18 cellular contexts compared by ENCODE assay signal in genomic region chr18:68220458-68220857, GRCh38.
DNase-seq lines count a peak whose midpoint lies in the region; ATAC-seq, FAIRE-seq and TF ChIP-seq lines count a peak whose summit lies in the region.
"Had no signal": no experiment of that assay in that cellular context is flagged by ENCODE, and none has a peak within 500 bp of the region (broad histone marks: within the 10 kb centered on the region; RNA-seq: fewer than 3 reads in every experiment).

No MANE protein-coding gene starts in this region.

- H2AK9ac ChIP-seq in IMR-90 (replicated peaks; ENCODE audit: low read depth, low read length, poor library complexity), result no peak overlapping the region

- no peak for TF ChIP-seq POLR2A in IMR-90 (IDR thresholded peaks at IDR 0.05; ENCODE audit: low read depth, low read length)
- peak; percentile 58 to 79; a peak in 2 of 3 replicates for TF ChIP-seq POLR2A in H1 (IDR thresholded peaks at IDR 0.05; ENCODE audit: control extremely low read depth in 1 of 2, low read depth in 2 of 2, low read length in 2 of 2)

- H3K4ac ChIP-seq in IMR-90 (ENCODE audit: low read depth, low read length) (no peak overlapping the region), H1 (replicated peaks; ENCODE audit: insufficient read length, low read depth, low read length) (no peak overlapping the region)

- H2AK5ac ChIP-seq in IMR-90 (ENCODE audit: low read depth, low read length), result no peak overlapping the region
- H2AK5ac ChIP-seq in H1 (ENCODE audit: low read depth, low read length), result no peak overlapping the region

- intact Hi-C loops in IMR-90 (cut with micrococcal nuclease), result no loop called here

- H4K91ac ChIP-seq in IMR-90 (ENCODE audit: insufficient read depth, low read depth, low read length), result no peak overlapping the region
- no peak overlapping the region for H4K91ac ChIP-seq in H1 (replicated peaks; ENCODE audit: insufficient read length, low read length)

- no peak overlapping the region for H2BK5ac ChIP-seq in IMR-90 (ENCODE audit: low read depth, low read length, poor library complexity, severe bottlenecking)
- no peak overlapping the region for H2BK5ac ChIP-seq in H1 (ENCODE audit: low read depth, low read length)

- POLR2A ChIA-PET in IMR-90 (lab: Charles Lee; ENCODE audit: unreplicated experiment), result no interaction called here
- POLR2A ChIA-PET in H1 (lab: Charles Lee; ENCODE audit: partially characterized antibody), result interaction anchor here (0.6 kb wide), 1 partner anchor 1450 kb away, joined by 4 read pairs; no protein-coding TSS in a partner anchor

- TF ChIP-seq CTCF in IMR-90 (conservative IDR thresholded peaks at IDR 0.05; ENCODE audit: low read depth, low read length), result no peak
- TF ChIP-seq CTCF in H1 (IDR thresholded peaks at IDR 0.05; ENCODE audit: control extremely low read depth in 1 of 3, insufficient read depth in 1 of 3, low read depth in 1 of 3, low read length in 3 of 3), result no peak

- no peaks in the 10 kb centered on the region for H3K27me3 ChIP-seq in GM23248 (replicated peaks; ENCODE audit: insufficient read depth)
- H3K27me3 ChIP-seq in IMR-90 (ENCODE audit: control insufficient read depth, insufficient read depth, low read length), result no peaks in the 10 kb centered on the region
- H3K27me3 ChIP-seq in H1 (replicated peaks in 1 of 4; ENCODE audit: control insufficient read depth in 3 of 4, extremely low read depth in 1 of 4, insufficient read depth in 3 of 4, low read length in 3 of 4), result no peaks in the 10 kb centered on the region
- H3K27me3 ChIP-seq: MG63, SJCRH30 had no signal

- H3K4me3 ChIP-seq in GM23248 (no peak overlapping the region), IMR-90 (ENCODE audit: insufficient read depth, low read depth, low read length) (no peak overlapping the region), H1 (ENCODE audit: extremely low read depth in 1 of 4, insufficient read depth in 2 of 4, low read depth in 3 of 4, low read length in 4 of 4) (no peak overlapping the region)
- H3K4me3 ChIP-seq: MG63, SJCRH30 had no signal

- no peaks in the 10 kb centered on the region for H3K36me3 ChIP-seq in GM23248 (ENCODE audit: low read depth)
- H3K36me3 ChIP-seq in IMR-90 (ENCODE audit: control insufficient read depth, insufficient read depth, low read length), result no peaks in the 10 kb centered on the region
- H3K36me3 ChIP-seq in H1 (ENCODE audit: control insufficient read depth in 2 of 4, insufficient read depth in 4 of 4, low read length in 3 of 4), result no peaks in the 10 kb centered on the region
- H3K36me3 ChIP-seq: MG63, SJCRH30 had no signal

- no peak overlapping the region for H2BK15ac ChIP-seq in IMR-90 (ENCODE audit: low read depth, low read length)
- no peak overlapping the region for H2BK15ac ChIP-seq in H1 (ENCODE audit: low read length)

- ATAC-seq in IMR-90 (ENCODE audit: low read depth), result no peak
- ATAC-seq in HG02840 (IDR thresholded peaks at IDR 0.05; ENCODE audit: low FRiP score, unreplicated experiment), result no peak
- no peak for ATAC-seq in HG02588 (IDR thresholded peaks at IDR 0.05; ENCODE audit: unreplicated experiment)

- H3K14ac ChIP-seq in IMR-90 (replicated peaks; ENCODE audit: low read depth, low read length), result no peak overlapping the region
- no peak overlapping the region for H3K14ac ChIP-seq in H1 (ENCODE audit: insufficient read length)

- TF ChIP-seq RAD21 in IMR-90 (IDR thresholded peaks at IDR 0.05; ENCODE audit: low read length) (no peak), H1 (IDR thresholded peaks at IDR 0.05 in 1 of 2, conservative IDR thresholded peaks at IDR 0.05 in 1 of 2; ENCODE audit: low read depth in 2 of 2, low read length in 2 of 2) (no peak)

- no peaks in the 10 kb centered on the region for H4K20me1 ChIP-seq in GM23248 (ENCODE audit: insufficient read depth)
- no peaks in the 10 kb centered on the region for H4K20me1 ChIP-seq in IMR-90 (ENCODE audit: insufficient read depth, low read length)
- H4K20me1 ChIP-seq in H1 (replicated peaks in 1 of 2; ENCODE audit: control insufficient read depth in 1 of 2, insufficient read depth in 2 of 2, low read length in 2 of 2), result no peaks in the 10 kb centered on the region

- H3K9me3 ChIP-seq in GM23248 (ENCODE audit: low read depth), result no peaks in the 10 kb centered on the region
- H3K9me3 ChIP-seq in IMR-90 (ENCODE audit: control insufficient read depth, insufficient read depth, low read length), result no peaks in the 10 kb centered on the region
- no peaks in the 10 kb centered on the region for H3K9me3 ChIP-seq in H1 (ENCODE audit: insufficient read depth in 2 of 2, low read depth in 1 of 2, low read length in 1 of 2)
- H3K9me3 ChIP-seq: MG63, SJCRH30 had no signal

- H3K56ac ChIP-seq in IMR-90 (ENCODE audit: extremely low read depth, insufficient read depth, low read length) (no peak overlapping the region), H1 (replicated peaks; ENCODE audit: insufficient read length, low read depth, low read length) (no peak overlapping the region)

- H2BK120ac ChIP-seq in IMR-90 (ENCODE audit: low read depth, low read length), result no peak overlapping the region
- no peak overlapping the region for H2BK120ac ChIP-seq in H1 (replicated peaks; ENCODE audit: low read depth, low read length)

- no peak overlapping the region for H3K4me2 ChIP-seq in GM23248 (ENCODE audit: unreplicated experiment)
- no peak overlapping the region for H3K4me2 ChIP-seq in IMR-90 (ENCODE audit: low read depth, low read length)
- no peak overlapping the region for H3K4me2 ChIP-seq in H1 (ENCODE audit: insufficient read depth in 1 of 2, low read depth in 2 of 2, low read length in 2 of 2)

- H4K5ac ChIP-seq in IMR-90 (ENCODE audit: low read depth, low read length), result peak overlapping the region; percentile 12; the same call in 1 of the 2 replicates
- H4K5ac ChIP-seq in H1 (ENCODE audit: insufficient read length, low read depth, low read length), result no peak overlapping the region

- BruUV-seq in IMR-90 (replicated peaks; lab: Mats Ljungman, UMichigan), result no TSS peak

- no peaks in the 10 kb centered on the region for H3K79me1 ChIP-seq in IMR-90 (ENCODE audit: low read depth in 1 of 2, low read length in 2 of 2)
- no peaks in the 10 kb centered on the region for H3K79me1 ChIP-seq in H1 (ENCODE audit: low read depth, low read length)

- CTCF ChIA-PET in IMR-90 (lab: Yijun Ruan, JAX), result no interaction called here
- CTCF ChIA-PET in H1 (lab: Charles Lee; ENCODE audit: partially characterized antibody), result no interaction called here

- peak overlapping the region; percentile 9; the same call in 1 of the 2 replicates for H3K27ac ChIP-seq in GM23248
- H3K27ac ChIP-seq in IMR-90 (ENCODE audit: insufficient read depth, low read length), result no peak overlapping the region
- H3K27ac ChIP-seq in H1 (ENCODE audit: low read depth, low read length), result no peak overlapping the region
- H3K27ac ChIP-seq: HL-60, SJCRH30 had no signal

- no peak for FAIRE-seq in H1 (lab: Jason Lieb, UNC)
- FAIRE-seq: HTR-8/SVneo had no signal

- DNase-seq in GM23248 (no peak), IMR-90 (no peak), H1 (ENCODE audit: low read depth in 1 of 2, low spot score in 2 of 2) (no peak), retina (peak; percentile 19), NCI-H1694 (lab: John Stamatoyannopoulos, UW) (no peak)
- DNase-seq: GDM1, Karpas-422, MG63, NCI-H1048, NCI-H1436 treated with DMSO at 0.1 percent for 48 hours, NCI-H2029 treated with DMSO at 0.1 percent for 48 hours, NCI-H2171, NCI-H526, SJCRH30 had no signal

- H2AFZ ChIP-seq in GM23248 (no peak overlapping the region; the same call in 1 of the 2 replicates), IMR-90 (replicated peaks; ENCODE audit: low read length, poor library complexity) (no peak overlapping the region), H1 (ENCODE audit: low read length) (no peak overlapping the region)

- 96 to 100% methylated on average over 2 of the region's 2 CpGs for WGBS in GM23248 (ENCODE audit: low coverage in 1 of 2, low lambda C conversion rate in 2 of 2, missing lambda C conversion rate in 2 of 2), 2 experiments
- WGBS in IMR-90 (ENCODE audit: extremely low coverage in 2 of 2, insufficient read length in 1 of 2), 2 experiments, result no CpG with 5 or more reads among the region's 2 CpGs
- 82% methylated on average over 2 of the region's 2 CpGs; no CpG with 5 or more reads in 1 of the 2 experiments for WGBS in H1 (ENCODE audit: extremely low coverage in 1 of 2, insufficient coverage in 1 of 2, insufficient read length in 1 of 2, insufficient replicate concordance in 2 of 2, low coverage in 1 of 2, low lambda C conversion rate in 2 of 2, missing lambda C conversion rate in 1 of 2), 2 experiments

- H2BK20ac ChIP-seq in IMR-90 (ENCODE audit: low read depth, low read length) (no peak overlapping the region), H1 (ENCODE audit: low read length) (no peak overlapping the region)

- H3K9ac ChIP-seq in GM23248 (no peak overlapping the region), IMR-90 (ENCODE audit: low read depth, low read length) (no peak overlapping the region), H1 (replicated peaks in 1 of 4; ENCODE audit: extremely low read depth in 1 of 4, low read depth in 3 of 4, low read length in 3 of 4) (no peak overlapping the region)

- H4K8ac ChIP-seq in IMR-90 (ENCODE audit: low read depth in 2 of 2, low read length in 2 of 2) (no peak overlapping the region), H1 (ENCODE audit: extremely low read depth, insufficient read depth, low read length) (no peak overlapping the region)

- dilution Hi-C loops in IMR-90 (cut with HindIII; ENCODE audit: low sequenced_read_pairs, unreplicated experiment), result no loop called here

- H3K4me1 ChIP-seq in GM23248 (ENCODE audit: insufficient read depth) (peaks cover 34% of the 10 kb centered on the region), IMR-90 (ENCODE audit: control insufficient read depth, insufficient read depth, low read length) (peaks cover 1% of the 10 kb centered on the region; the same call in 1 of the 2 replicates), H1 (replicated peaks in 1 of 4; ENCODE audit: control insufficient read depth in 3 of 4, insufficient read depth in 4 of 4, low read length in 3 of 4) (peaks cover 0 to 6% (median 1%) of the 10 kb centered on the region in 4 experiments; a peak in 1 of 7 replicates)
- H3K4me1 ChIP-seq: SJCRH30 had no signal

- H3K23ac ChIP-seq in IMR-90 (ENCODE audit: low read depth, low read length) (no peak overlapping the region), H1 (ENCODE audit: insufficient read length) (no peak overlapping the region)

- H3F3A ChIP-seq in GM23248 (ENCODE audit: insufficient read depth), result peaks cover 17% of the 10 kb centered on the region; the same call in 1 of the 2 replicates

- no peak for TF ChIP-seq EP300 in H1 (IDR thresholded peaks at IDR 0.05; ENCODE audit: borderline replicate concordance in 1 of 2, low read depth in 2 of 2, low read length in 2 of 2)

- H2BK12ac ChIP-seq in H1 (ENCODE audit: low read depth, low read length), result no peak overlapping the region

- no peaks in the 10 kb centered on the region for H3K23me2 ChIP-seq in H1 (ENCODE audit: low read depth, low read length)

- H3K9me2 ChIP-seq in GM23248 (ENCODE audit: insufficient read depth), result no peaks in the 10 kb centered on the region

- in situ Hi-C loops in GM23248 (cut with MboI), result no loop called here
- in situ Hi-C loops in IMR-90 (cut with MboI; ENCODE audit: low sequenced_read_pairs), result no loop called here

- no peak overlapping the region for H3K18ac ChIP-seq in IMR-90 (ENCODE audit: low read depth, low read length)
- H3K18ac ChIP-seq in H1 (ENCODE audit: extremely low read depth, low read length), result no peak overlapping the region

- no peaks in the 10 kb centered on the region for H3K79me2 ChIP-seq in GM23248 (ENCODE audit: insufficient read depth)
- H3K79me2 ChIP-seq in H1 (ENCODE audit: control insufficient read depth in 1 of 2, insufficient read depth in 2 of 2, low read length in 2 of 2), result no peaks in the 10 kb centered on the region

- 0 out of 2 replicates have a peak, but pooled peaks cover 3% of the 10 kb centered on the region for H3K9me1 ChIP-seq in IMR-90 (ENCODE audit: insufficient read depth, low read length)
